2 cellular contexts compared by ENCODE assay signal in the genomic region with DNA sequence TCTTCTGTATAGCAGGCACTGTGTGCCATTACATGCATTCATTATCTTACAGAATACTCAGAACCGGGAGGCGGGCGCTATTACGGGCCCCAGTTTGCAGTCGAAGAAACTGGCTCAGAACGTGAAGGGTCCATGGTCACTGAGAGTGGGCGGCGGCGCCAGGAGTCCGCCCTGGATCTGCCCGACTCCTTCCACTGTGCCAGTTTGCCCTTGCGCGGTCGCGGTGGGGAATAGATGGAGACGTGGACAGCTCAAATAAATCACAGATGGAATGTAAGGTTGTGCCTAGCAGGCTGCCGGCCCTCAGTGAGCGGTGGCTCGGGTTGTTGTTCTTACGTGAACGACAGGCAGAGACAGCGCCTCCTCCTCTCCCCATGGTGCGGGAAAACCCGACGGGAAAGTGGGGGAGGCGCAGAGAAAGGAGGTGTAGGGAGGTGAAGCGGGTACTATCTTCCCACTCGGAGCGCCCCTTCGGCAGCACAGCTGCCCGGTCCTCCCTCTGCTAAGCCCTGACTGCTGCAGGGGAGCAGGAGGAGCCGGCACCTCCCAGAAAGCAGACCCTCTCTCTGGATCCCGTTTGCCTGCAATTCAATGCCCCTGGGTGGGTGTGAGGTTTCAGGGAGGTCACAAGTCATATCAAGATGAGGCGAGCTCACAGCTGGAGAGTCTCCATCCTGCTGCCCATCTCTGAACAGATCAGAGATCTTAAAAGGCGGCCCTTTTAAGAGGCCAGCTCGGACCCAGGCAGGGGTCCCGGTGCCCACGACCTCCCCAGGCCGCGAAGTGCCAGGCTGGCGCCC.
TF ChIP-seq lines count a peak whose summit lies in the region.

No MANE protein-coding gene starts in this region.

TF ChIP-seq in IMR-90, 13 proteins besides CTCF, POLR2A, EP300 and RAD21:
- TF ChIP-seq MXI1 (IDR thresholded peaks at IDR 0.05; ENCODE audit: borderline replicate concordance, low read depth, low read length) = no peak
- TF ChIP-seq NFE2L2 (IDR thresholded peaks at IDR 0.05; ENCODE audit: low read depth, low read length) = no peak
- TF ChIP-seq, protein P1, sequence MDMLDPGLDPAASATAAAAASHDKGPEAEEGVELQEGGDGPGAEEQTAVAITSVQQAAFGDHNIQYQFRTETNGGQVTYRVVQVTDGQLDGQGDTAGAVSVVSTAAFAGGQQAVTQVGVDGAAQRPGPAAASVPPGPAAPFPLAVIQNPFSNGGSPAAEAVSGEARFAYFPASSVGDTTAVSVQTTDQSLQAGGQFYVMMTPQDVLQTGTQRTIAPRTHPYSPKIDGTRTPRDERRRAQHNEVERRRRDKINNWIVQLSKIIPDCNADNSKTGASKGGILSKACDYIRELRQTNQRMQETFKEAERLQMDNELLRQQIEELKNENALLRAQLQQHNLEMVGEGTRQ (IDR thresholded peaks at IDR 0.05; ENCODE audit: low read depth, low read length) = no peak
- no peak for TF ChIP-seq CHD1 (IDR thresholded peaks at IDR 0.05; ENCODE audit: low read depth, low read length)
- no peak for TF ChIP-seq SMC3 (IDR thresholded peaks at IDR 0.05; ENCODE audit: low read depth, low read length)
- TF ChIP-seq BHLHE40 (IDR thresholded peaks at IDR 0.05; ENCODE audit: low read depth, low read length) = no peak
- TF ChIP-seq MAZ (IDR thresholded peaks at IDR 0.05; ENCODE audit: borderline replicate concordance, low read depth, low read length) = no peak
- TF ChIP-seq, protein P2, sequence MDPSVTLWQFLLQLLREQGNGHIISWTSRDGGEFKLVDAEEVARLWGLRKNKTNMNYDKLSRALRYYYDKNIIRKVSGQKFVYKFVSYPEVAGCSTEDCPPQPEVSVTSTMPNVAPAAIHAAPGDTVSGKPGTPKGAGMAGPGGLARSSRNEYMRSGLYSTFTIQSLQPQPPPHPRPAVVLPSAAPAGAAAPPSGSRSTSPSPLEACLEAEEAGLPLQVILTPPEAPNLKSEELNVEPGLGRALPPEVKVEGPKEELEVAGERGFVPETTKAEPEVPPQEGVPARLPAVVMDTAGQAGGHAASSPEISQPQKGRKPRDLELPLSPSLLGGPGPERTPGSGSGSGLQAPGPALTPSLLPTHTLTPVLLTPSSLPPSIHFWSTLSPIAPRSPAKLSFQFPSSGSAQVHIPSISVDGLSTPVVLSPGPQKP (IDR thresholded peaks at IDR 0.05; ENCODE audit: borderline replicate concordance, low read depth, low read length) = no peak
- TF ChIP-seq CEBPB (IDR thresholded peaks at IDR 0.05; ENCODE audit: low read depth, low read length) = no peak
- TF ChIP-seq MAFK (IDR thresholded peaks at IDR 0.05; ENCODE audit: low read depth, low read length) = no peak
- TF ChIP-seq FOS (IDR thresholded peaks at IDR 0.05; ENCODE audit: low read depth, low read length) = no peak
- no peak for TF ChIP-seq RCOR1 (IDR thresholded peaks at IDR 0.05; ENCODE audit: insufficient replicate concordance, low read length)
- no peak for TF ChIP-seq RFX5 (IDR thresholded peaks at IDR 0.05; ENCODE audit: low read depth, low read length)

TF ChIP-seq in neural cell, 6 proteins besides CTCF, POLR2A, EP300 and RAD21:
- TF ChIP-seq MXI1 (conservative IDR thresholded peaks at IDR 0.05; ENCODE audit: poor library complexity, severe bottlenecking) (no peak), POLR2AphosphoS5 (IDR thresholded peaks at IDR 0.05) (no peak), TAF1 (IDR thresholded peaks at IDR 0.05; ENCODE audit: low read depth) (no peak)
- TF ChIP-seq, protein P3, sequence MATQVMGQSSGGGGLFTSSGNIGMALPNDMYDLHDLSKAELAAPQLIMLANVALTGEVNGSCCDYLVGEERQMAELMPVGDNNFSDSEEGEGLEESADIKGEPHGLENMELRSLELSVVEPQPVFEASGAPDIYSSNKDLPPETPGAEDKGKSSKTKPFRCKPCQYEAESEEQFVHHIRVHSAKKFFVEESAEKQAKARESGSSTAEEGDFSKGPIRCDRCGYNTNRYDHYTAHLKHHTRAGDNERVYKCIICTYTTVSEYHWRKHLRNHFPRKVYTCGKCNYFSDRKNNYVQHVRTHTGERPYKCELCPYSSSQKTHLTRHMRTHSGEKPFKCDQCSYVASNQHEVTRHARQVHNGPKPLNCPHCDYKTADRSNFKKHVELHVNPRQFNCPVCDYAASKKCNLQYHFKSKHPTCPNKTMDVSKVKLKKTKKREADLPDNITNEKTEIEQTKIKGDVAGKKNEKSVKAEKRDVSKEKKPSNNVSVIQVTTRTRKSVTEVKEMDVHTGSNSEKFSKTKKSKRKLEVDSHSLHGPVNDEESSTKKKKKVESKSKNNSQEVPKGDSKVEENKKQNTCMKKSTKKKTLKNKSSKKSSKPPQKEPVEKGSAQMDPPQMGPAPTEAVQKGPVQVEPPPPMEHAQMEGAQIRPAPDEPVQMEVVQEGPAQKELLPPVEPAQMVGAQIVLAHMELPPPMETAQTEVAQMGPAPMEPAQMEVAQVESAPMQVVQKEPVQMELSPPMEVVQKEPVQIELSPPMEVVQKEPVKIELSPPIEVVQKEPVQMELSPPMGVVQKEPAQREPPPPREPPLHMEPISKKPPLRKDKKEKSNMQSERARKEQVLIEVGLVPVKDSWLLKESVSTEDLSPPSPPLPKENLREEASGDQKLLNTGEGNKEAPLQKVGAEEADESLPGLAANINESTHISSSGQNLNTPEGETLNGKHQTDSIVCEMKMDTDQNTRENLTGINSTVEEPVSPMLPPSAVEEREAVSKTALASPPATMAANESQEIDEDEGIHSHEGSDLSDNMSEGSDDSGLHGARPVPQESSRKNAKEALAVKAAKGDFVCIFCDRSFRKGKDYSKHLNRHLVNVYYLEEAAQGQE (IDR thresholded peaks at IDR 0.05; ENCODE audit: borderline replicate concordance) = no peak
